In genomic region chr3:45972534-45973402, GRCh38 we compare ENCODE assay signal across 9 cellular contexts. TPM values are rescaled to one million over a fixed set of nuclear protein-coding genes. Genes with fewer than 3 reads are reported as not detected.
A peak's percentile ranks its signal among the peaks of the same experiment; 100 is the strongest.
DNase-seq lines count a peak whose midpoint lies in the region; ATAC-seq and TF ChIP-seq lines count a peak whose summit lies in the region.
"Had no signal": no experiment of that assay in that cellular context is flagged by ENCODE, and none has a peak within 500 bp of the region (broad histone marks: within the 10 kb centered on the region; RNA-seq: fewer than 3 reads in every experiment).

No MANE protein-coding gene starts in this region.

- H3K36me3 Mint-ChIP-seq in osteocyte (ENCODE audit: unreplicated experiment): peaks cover 46% of the 10 kb centered on the region

- no peaks in the 10 kb centered on the region for H3K27me3 Mint-ChIP-seq in osteocyte (ENCODE audit: unreplicated experiment)

- H3K27me3 ChIP-seq in mammary epithelial cell (ENCODE audit: insufficient read depth, low read length): no peaks in the 10 kb centered on the region

- dilution Hi-C loops in mammary epithelial cell (cut with HindIII; ENCODE audit: low sequenced_read_pairs): no loop called here

- H3K4me3 ChIP-seq in mammary epithelial cell (replicated peaks in 1 of 3; ENCODE audit: insufficient read depth in 1 of 3, low read depth in 2 of 3, low read length in 3 of 3) (no peak overlapping the region), mucosa of descending colon (no peak overlapping the region)

- BruUV-seq in mammary epithelial cell (replicated peaks; lab: Mats Ljungman, UMichigan): no TSS peak

- TF ChIP-seq CTCF in mammary epithelial cell (conservative IDR thresholded peaks at IDR 0.05 in 1 of 2, IDR thresholded peaks at IDR 0.05 in 1 of 2; ENCODE audit: extremely low read depth in 1 of 2, insufficient read depth in 1 of 2, low read depth in 1 of 2, low read length in 2 of 2) (no peak), osteocyte (IDR thresholded peaks at IDR 0.05) (no peak), mucosa of descending colon (IDR thresholded peaks at IDR 0.05) (no peak)

- CTCF ChIA-PET in mammary epithelial cell (lab: Charles Lee; ENCODE audit: low non-redundant PET): interaction anchor here (0.6 kb wide), 3 partner anchors 34 to 1147 kb away, joined by 3 to 4 read pairs (median 3); no protein-coding TSS in a partner anchor

- WGBS in mammary epithelial cell (ENCODE audit: low coverage, missing lambda C conversion rate): 71% methylated on average over 6 of the region's 6 CpGs

- H3K9me3 Mint-ChIP-seq in osteocyte (ENCODE audit: unreplicated experiment): no peaks in the 10 kb centered on the region

- H3K27ac ChIP-seq in mammary epithelial cell (ENCODE audit: insufficient read depth, low read depth, low read length): no peak overlapping the region

- peaks cover 2% of the 10 kb centered on the region for H3K36me3 ChIP-seq in mammary epithelial cell (ENCODE audit: insufficient read depth, low read length)
- H3K36me3 ChIP-seq in mucosa of descending colon (ENCODE audit: low read depth): peaks cover 2% of the 10 kb centered on the region

- H3K4me3 Mint-ChIP-seq in osteocyte (ENCODE audit: unreplicated experiment): no peak overlapping the region

- no peak for ATAC-seq in mucosa of descending colon

- H2AFZ ChIP-seq in mammary epithelial cell (ENCODE audit: low read depth, low read length): no peak overlapping the region

- no peaks in the 10 kb centered on the region for H4K20me1 ChIP-seq in mammary epithelial cell (ENCODE audit: insufficient read depth, low read length)

- H3K9ac ChIP-seq in mammary epithelial cell (ENCODE audit: insufficient read depth, low read length): no peak overlapping the region

- peaks cover 3% of the 10 kb centered on the region for H3K4me1 Mint-ChIP-seq in osteocyte (ENCODE audit: unreplicated experiment)

- H3K4me1 ChIP-seq in mammary epithelial cell (ENCODE audit: insufficient read depth, low read length) (peaks cover 19% of the 10 kb centered on the region), mucosa of descending colon (ENCODE audit: low read depth) (peaks cover 13% of the 10 kb centered on the region)

- peak overlapping the region; percentile 43 for H3K4me2 ChIP-seq in mammary epithelial cell (ENCODE audit: insufficient read depth, low read depth, low read length)

- peak overlapping the region; percentile 33 for H3K27ac Mint-ChIP-seq in osteocyte (ENCODE audit: unreplicated experiment)

- no peaks in the 10 kb centered on the region for H3K9me3 ChIP-seq in mammary epithelial cell (replicated peaks; ENCODE audit: insufficient read depth, low read length)
- no peaks in the 10 kb centered on the region for H3K9me3 ChIP-seq in mucosa of descending colon

- intact Hi-C loops in mammary epithelial cell (cut with micrococcal nuclease) (loop anchor here (1.0 kb wide), 1 partner anchor 17 kb away; no protein-coding TSS in a partner anchor), mucosa of descending colon (cut with DNase I, micrococcal nuclease) (no loop called here)

- in situ Hi-C loops in mammary epithelial cell (cut with MboI; ENCODE audit: low sequenced_read_pairs in 2 of 2) (no loop called here), G401 (cut with HindIII; ENCODE audit: low sequenced_read_pairs) (no loop called here)

- DNase-seq in EH (ENCODE audit: low read depth) (peak; percentile 92), LHCN-M2 (ENCODE audit: low read depth) (peak; percentile 85), mammary epithelial cell (peak; percentile 86), osteocyte (ENCODE audit: extremely low spot score, unreplicated experiment) (no peak), mucosa of descending colon (no peak), NCI-H2171 (lab: John Stamatoyannopoulos, UW) (no peak), DMS 273 treated with DMSO at 0.1 percent for 48 hours (lab: John Stamatoyannopoulos, UW) (no peak), G401 (ENCODE audit: low spot score) (no peak)

- no peaks in the 10 kb centered on the region for H3K79me2 ChIP-seq in mammary epithelial cell (ENCODE audit: insufficient read depth, low read length)

RNA-seq across cellular contexts. Expression of gene FYCO1, which starts 22.9 kb away (rescaled TPM):
- total RNA-seq in LHCN-M2 (2014; rRNA removed): 5.7 and 10.8 TPM in 2 replicates
- 8.6 TPM for polyA plus RNA-seq in LHCN-M2 (2012)
- total RNA-seq in mammary epithelial cell: 10 to 100 TPM; 18.8 to 24.8 TPM
- polyA plus RNA-seq in mammary epithelial cell: 7.1 TPM
- 28.2 TPM for polyA minus RNA-seq in mammary epithelial cell
- total RNA-seq in osteocyte: 31.8 and 35.0 TPM in 2 replicates
- 10 to 100 TPM; 25.4 to 76.5 (median 27.7) TPM for total RNA-seq in mucosa of descending colon
- 9.1 and 11.3 TPM in 2 replicates for total RNA-seq in G401 (2014; rRNA removed; shearing (Covaris generic))

RNA-seq across cellular contexts. Expression of gene CXCR6, which starts 29.5 kb away (rescaled TPM):
- total RNA-seq in LHCN-M2 (2014; rRNA removed): not detected in 2 replicates
- 0.22 TPM for polyA plus RNA-seq in LHCN-M2 (2012)
- not detected for total RNA-seq in mammary epithelial cell
- polyA plus RNA-seq in mammary epithelial cell: not detected
- polyA minus RNA-seq in mammary epithelial cell: not detected
- total RNA-seq in osteocyte: not detected in 2 replicates
- total RNA-seq in mucosa of descending colon: 1 to 10 TPM; 1.5 to 3.6 (median 1.7) TPM
- total RNA-seq in G401 (2014; rRNA removed; shearing (Covaris generic)): 0.27 TPM in 1 of 2 replicates, not detected in the other
- total RNA-seq: endothelial cell of umbilical vein had no signal
- polyA plus RNA-seq: endothelial cell of umbilical vein had no signal

RNA-seq across cellular contexts. Expression of gene XCR1, which starts 54.5 kb away (rescaled TPM):
- total RNA-seq in LHCN-M2 (2014; rRNA removed): 0.06 TPM in 1 of 2 replicates, not detected in the other
- not detected for polyA plus RNA-seq in LHCN-M2 (2012)
- total RNA-seq in mammary epithelial cell: not detected
- not detected for polyA plus RNA-seq in mammary epithelial cell
- not detected for polyA minus RNA-seq in mammary epithelial cell
- total RNA-seq in osteocyte: not detected in 2 replicates
- under 1 TPM; 0.13 to 0.29 (median 0.20) TPM for total RNA-seq in mucosa of descending colon
- 0.06 TPM in 1 of 2 replicates, not detected in the other for total RNA-seq in G401 (2014; rRNA removed; shearing (Covaris generic))
- total RNA-seq: endothelial cell of umbilical vein had no signal
- polyA plus RNA-seq: endothelial cell of umbilical vein had no signal

Comparison
In these comparisons a context has a peak if more than half of its experiments do, and no peak if none do; other contexts are left out.
1. DNase-seq: peak in EH (single experiment), LHCN-M2 (single experiment) and mammary epithelial cell (single experiment); none in osteocyte (single experiment), mucosa of descending colon (0 of 3), NCI-H2171 (single experiment), DMS 273 treated with DMSO at 0.1 percent for 48 hours (single experiment) and G401 (single experiment).